ENCODE assay signal across 1 cellular context in the genomic region with DNA sequence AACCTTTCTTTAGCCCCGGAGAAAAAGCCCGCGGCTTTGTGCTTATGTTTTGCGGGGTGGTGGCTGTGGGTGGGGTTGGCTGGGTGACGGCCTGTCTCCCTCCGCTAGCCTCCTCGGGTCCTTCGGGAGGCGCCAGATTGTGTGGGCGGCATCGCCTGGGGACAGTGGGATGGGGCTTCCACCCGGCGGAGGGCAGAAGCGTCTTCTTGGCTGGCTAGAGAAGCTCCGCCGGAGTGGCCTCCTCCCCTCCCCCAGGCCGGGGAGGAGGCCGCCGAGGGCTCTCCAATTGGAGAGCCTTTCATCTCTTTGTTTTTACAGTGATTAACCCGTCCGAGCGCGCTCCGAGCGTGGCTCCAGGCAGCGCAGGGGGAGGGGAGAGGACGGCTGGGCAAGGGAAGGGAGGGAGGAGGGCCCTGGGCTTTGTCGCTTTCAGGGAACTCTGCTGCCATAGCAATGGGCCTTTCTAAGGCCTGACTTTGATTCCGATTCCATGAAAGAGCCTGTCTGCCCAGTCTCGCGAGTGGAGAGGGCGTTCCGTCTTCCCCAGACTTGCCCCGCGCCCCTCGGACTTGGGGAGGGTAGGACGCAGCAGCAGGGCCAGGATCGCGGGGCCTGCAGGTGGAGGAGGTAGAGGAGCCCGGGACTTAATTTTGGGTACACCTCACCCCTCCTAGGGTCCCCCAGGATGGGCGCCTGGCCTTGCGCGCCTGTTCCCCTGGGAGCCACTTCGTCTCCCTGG.
TF ChIP-seq lines count a peak whose summit lies in the region.

No MANE protein-coding gene starts in this region.

TF ChIP-seq in HEK293, 187 proteins besides CTCF, POLR2A, EP300 and RAD21 (continued from another document and continues in another):
- TF ChIP-seq, protein P1, sequence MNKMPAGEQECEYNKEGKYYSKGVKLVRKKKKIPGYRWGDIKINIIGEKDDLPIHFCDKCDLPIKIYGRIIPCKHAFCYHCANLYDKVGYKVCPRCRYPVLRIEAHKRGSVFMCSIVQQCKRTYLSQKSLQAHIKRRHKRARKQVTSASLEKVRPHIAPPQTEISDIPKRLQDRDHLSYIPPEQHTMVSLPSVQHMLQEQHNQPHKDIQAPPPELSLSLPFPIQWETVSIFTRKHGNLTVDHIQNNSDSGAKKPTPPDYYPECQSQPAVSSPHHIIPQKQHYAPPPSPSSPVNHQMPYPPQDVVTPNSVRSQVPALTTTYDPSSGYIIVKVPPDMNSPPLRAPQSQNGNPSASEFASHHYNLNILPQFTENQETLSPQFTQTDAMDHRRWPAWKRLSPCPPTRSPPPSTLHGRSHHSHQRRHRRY (tag by site-specific recombination; IDR thresholded peaks at IDR 0.05) = no peak
- TF ChIP-seq, protein P2, sequence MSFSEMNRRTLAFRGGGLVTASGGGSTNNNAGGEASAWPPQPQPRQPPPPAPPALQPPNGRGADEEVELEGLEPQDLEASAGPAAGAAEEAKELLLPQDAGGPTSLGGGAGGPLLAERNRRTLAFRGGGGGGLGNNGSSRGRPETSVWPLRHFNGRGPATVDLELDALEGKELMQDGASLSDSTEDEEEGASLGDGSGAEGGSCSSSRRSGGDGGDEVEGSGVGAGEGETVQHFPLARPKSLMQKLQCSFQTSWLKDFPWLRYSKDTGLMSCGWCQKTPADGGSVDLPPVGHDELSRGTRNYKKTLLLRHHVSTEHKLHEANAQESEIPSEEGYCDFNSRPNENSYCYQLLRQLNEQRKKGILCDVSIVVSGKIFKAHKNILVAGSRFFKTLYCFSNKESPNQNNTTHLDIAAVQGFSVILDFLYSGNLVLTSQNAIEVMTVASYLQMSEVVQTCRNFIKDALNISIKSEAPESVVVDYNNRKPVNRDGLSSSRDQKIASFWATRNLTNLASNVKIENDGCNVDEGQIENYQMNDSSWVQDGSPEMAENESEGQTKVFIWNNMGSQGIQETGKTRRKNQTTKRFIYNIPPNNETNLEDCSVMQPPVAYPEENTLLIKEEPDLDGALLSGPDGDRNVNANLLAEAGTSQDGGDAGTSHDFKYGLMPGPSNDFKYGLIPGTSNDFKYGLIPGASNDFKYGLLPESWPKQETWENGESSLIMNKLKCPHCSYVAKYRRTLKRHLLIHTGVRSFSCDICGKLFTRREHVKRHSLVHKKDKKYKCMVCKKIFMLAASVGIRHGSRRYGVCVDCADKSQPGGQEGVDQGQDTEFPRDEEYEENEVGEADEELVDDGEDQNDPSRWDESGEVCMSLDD (tag by site-specific recombination; IDR thresholded peaks at IDR 0.05) = no peak
- TF ChIP-seq ZNF214 (tag by site-specific recombination; IDR thresholded peaks at IDR 0.05; ENCODE audit: borderline replicate concordance) = no peak
- TF ChIP-seq ZNF423 (tag by site-specific recombination; IDR thresholded peaks at IDR 0.05) = peak; percentile 70
- no peak for TF ChIP-seq ZNF114 (tag by site-specific recombination; IDR thresholded peaks at IDR 0.05)
- TF ChIP-seq ZNF112 (tag by site-specific recombination; IDR thresholded peaks at IDR 0.05) = no peak
- no peak; the same call in 1 of the 2 replicates for TF ChIP-seq ZNF394 (tag by site-specific recombination; IDR thresholded peaks at IDR 0.05; ENCODE audit: borderline replicate concordance)
- TF ChIP-seq ZNF324 (tag by site-specific recombination; IDR thresholded peaks at IDR 0.05) = no peak
- TF ChIP-seq ZBTB20 (tag by site-specific recombination; IDR thresholded peaks at IDR 0.05) = no peak
- TF ChIP-seq SP2 (tag by site-specific recombination; IDR thresholded peaks at IDR 0.05) = peak; percentile 79
- peak; percentile 80 for TF ChIP-seq WT1 (tag by site-specific recombination; IDR thresholded peaks at IDR 0.05)
- TF ChIP-seq ZNF133 (tag by site-specific recombination; IDR thresholded peaks at IDR 0.05) = no peak
- TF ChIP-seq SP7 (tag by site-specific recombination; IDR thresholded peaks at IDR 0.05) = peak; percentile 64
- TF ChIP-seq, protein P3, sequence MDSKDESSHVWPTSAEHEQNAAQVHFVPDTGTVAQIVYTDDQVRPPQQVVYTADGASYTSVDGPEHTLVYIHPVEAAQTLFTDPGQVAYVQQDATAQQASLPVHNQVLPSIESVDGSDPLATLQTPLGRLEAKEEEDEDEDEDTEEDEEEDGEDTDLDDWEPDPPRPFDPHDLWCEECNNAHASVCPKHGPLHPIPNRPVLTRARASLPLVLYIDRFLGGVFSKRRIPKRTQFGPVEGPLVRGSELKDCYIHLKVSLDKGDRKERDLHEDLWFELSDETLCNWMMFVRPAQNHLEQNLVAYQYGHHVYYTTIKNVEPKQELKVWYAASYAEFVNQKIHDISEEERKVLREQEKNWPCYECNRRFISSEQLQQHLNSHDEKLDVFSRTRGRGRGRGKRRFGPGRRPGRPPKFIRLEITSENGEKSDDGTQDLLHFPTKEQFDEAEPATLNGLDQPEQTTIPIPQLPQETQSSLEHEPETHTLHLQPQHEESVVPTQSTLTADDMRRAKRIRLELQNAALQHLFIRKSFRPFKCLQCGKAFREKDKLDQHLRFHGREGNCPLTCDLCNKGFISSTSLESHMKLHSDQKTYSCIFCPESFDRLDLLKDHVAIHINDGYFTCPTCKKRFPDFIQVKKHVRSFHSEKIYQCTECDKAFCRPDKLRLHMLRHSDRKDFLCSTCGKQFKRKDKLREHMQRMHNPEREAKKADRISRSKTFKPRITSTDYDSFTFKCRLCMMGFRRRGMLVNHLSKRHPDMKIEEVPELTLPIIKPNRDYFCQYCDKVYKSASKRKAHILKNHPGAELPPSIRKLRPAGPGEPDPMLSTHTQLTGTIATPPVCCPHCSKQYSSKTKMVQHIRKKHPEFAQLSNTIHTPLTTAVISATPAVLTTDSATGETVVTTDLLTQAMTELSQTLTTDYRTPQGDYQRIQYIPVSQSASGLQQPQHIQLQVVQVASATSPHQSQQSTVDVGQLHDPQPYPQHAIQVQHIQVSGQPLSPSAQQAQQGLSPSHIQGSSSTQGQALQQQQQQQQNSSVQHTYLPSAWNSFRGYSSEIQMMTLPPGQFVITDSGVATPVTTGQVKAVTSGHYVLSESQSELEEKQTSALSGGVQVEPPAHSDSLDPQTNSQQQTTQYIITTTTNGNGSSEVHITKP (tag by site-specific recombination; IDR thresholded peaks at IDR 0.05) = 0 out of 2 replicates have a peak, but pooled peaks have one; percentile 22
- no peak for TF ChIP-seq ZNF211 (tag by site-specific recombination; IDR thresholded peaks at IDR 0.05; ENCODE audit: low read depth)
- TF ChIP-seq, protein P4, sequence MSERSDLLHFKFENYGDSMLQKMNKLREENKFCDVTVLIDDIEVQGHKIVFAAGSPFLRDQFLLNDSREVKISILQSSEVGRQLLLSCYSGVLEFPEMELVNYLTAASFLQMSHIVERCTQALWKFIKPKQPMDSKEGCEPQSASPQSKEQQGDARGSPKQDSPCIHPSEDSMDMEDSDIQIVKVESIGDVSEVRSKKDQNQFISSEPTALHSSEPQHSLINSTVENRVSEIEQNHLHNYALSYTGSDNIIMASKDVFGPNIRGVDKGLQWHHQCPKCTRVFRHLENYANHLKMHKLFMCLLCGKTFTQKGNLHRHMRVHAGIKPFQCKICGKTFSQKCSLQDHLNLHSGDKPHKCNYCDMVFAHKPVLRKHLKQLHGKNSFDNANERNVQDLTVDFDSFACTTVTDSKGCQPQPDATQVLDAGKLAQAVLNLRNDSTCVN (tag by site-specific recombination; optimal IDR thresholded peaks at IDR 0.05) = peak; percentile 42
- TF ChIP-seq ZNF223 (tag by site-specific recombination; IDR thresholded peaks at IDR 0.05) = no peak
- no peak for TF ChIP-seq ZNF549 (tag by site-specific recombination; IDR thresholded peaks at IDR 0.05)
- no peak for TF ChIP-seq ZNF654 (tag by site-specific recombination; IDR thresholded peaks at IDR 0.05; ENCODE audit: low read depth)
- TF ChIP-seq, protein P5, sequence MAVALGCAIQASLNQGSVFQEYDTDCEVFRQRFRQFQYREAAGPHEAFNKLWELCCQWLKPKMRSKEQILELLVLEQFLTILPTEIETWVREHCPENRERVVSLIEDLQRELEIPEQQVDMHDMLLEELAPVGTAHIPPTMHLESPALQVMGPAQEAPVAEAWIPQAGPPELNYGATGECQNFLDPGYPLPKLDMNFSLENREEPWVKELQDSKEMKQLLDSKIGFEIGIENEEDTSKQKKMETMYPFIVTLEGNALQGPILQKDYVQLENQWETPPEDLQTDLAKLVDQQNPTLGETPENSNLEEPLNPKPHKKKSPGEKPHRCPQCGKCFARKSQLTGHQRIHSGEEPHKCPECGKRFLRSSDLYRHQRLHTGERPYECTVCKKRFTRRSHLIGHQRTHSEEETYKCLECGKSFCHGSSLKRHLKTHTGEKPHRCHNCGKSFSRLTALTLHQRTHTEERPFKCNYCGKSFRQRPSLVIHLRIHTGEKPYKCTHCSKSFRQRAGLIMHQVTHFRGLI (tag by site-specific recombination; IDR thresholded peaks at IDR 0.05) = 0 out of 2 replicates have a peak, but pooled peaks have one; percentile 21
- TF ChIP-seq, protein P6, sequence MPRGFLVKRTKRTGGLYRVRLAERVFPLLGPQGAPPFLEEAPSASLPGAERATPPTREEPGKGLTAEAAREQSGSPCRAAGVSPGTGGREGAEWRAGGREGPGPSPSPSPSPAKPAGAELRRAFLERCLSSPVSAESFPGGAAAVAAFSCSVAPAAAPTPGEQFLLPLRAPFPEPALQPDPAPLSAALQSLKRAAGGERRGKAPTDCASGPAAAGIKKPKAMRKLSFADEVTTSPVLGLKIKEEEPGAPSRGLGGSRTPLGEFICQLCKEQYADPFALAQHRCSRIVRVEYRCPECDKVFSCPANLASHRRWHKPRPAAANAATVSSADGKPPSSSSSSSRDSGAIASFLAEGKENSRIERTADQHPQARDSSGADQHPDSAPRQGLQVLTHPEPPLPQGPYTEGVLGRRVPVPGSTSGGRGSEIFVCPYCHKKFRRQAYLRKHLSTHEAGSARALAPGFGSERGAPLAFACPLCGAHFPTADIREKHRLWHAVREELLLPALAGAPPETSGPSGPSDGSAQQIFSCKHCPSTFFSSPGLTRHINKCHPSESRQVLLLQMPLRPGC (tag by site-specific recombination; IDR thresholded peaks at IDR 0.05) = no peak
- TF ChIP-seq, protein P7, sequence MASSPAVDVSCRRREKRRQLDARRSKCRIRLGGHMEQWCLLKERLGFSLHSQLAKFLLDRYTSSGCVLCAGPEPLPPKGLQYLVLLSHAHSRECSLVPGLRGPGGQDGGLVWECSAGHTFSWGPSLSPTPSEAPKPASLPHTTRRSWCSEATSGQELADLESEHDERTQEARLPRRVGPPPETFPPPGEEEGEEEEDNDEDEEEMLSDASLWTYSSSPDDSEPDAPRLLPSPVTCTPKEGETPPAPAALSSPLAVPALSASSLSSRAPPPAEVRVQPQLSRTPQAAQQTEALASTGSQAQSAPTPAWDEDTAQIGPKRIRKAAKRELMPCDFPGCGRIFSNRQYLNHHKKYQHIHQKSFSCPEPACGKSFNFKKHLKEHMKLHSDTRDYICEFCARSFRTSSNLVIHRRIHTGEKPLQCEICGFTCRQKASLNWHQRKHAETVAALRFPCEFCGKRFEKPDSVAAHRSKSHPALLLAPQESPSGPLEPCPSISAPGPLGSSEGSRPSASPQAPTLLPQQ (tag by site-specific recombination; IDR thresholded peaks at IDR 0.05) = no peak
- TF ChIP-seq, protein P8, sequence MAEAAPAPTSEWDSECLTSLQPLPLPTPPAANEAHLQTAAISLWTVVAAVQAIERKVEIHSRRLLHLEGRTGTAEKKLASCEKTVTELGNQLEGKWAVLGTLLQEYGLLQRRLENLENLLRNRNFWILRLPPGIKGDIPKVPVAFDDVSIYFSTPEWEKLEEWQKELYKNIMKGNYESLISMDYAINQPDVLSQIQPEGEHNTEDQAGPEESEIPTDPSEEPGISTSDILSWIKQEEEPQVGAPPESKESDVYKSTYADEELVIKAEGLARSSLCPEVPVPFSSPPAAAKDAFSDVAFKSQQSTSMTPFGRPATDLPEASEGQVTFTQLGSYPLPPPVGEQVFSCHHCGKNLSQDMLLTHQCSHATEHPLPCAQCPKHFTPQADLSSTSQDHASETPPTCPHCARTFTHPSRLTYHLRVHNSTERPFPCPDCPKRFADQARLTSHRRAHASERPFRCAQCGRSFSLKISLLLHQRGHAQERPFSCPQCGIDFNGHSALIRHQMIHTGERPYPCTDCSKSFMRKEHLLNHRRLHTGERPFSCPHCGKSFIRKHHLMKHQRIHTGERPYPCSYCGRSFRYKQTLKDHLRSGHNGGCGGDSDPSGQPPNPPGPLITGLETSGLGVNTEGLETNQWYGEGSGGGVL (tag by site-specific recombination; IDR thresholded peaks at IDR 0.05) = peak; percentile 51
- 0 out of 2 replicates have a peak, but pooled peaks have one; percentile 29 for TF ChIP-seq FEZF1 (tag by site-specific recombination; IDR thresholded peaks at IDR 0.05)
- TF ChIP-seq ZFHX2 (tag by site-specific recombination; conservative IDR thresholded peaks at IDR 0.05) = peak; percentile 95
- no peak for TF ChIP-seq ZFP69B (tag by site-specific recombination; IDR thresholded peaks at IDR 0.05)
- no peak for TF ChIP-seq ZNF169 (tag by site-specific recombination; IDR thresholded peaks at IDR 0.05)
- 0 out of 2 replicates have a peak, but pooled peaks have one; percentile 15 for TF ChIP-seq ZNF2 (tag by site-specific recombination; IDR thresholded peaks at IDR 0.05)
- TF ChIP-seq ZNF670 (tag by site-specific recombination; IDR thresholded peaks at IDR 0.05; ENCODE audit: low read depth) = no peak
- peak; percentile 26; the same call in 1 of the 2 replicates for TF ChIP-seq ZNF843 (tag by site-specific recombination; IDR thresholded peaks at IDR 0.05)
- no peak for TF ChIP-seq ZNF521 (tag by site-specific recombination; IDR thresholded peaks at IDR 0.05)
- TF ChIP-seq ZNF37A (tag by site-specific recombination; IDR thresholded peaks at IDR 0.05) = no peak
- TF ChIP-seq GLIS1 (tag by site-specific recombination; IDR thresholded peaks at IDR 0.05) = peak; percentile 45
- no peak for TF ChIP-seq ZNF473 (tag by site-specific recombination; IDR thresholded peaks at IDR 0.05)
- no peak; the same call in 1 of the 2 replicates for TF ChIP-seq KLF8 (tag by site-specific recombination; IDR thresholded peaks at IDR 0.05)
- no peak for TF ChIP-seq ZNF132 (tag by site-specific recombination; IDR thresholded peaks at IDR 0.05; ENCODE audit: borderline replicate concordance)
- TF ChIP-seq ZNF624 (tag by site-specific recombination; IDR thresholded peaks at IDR 0.05) = no peak
- TF ChIP-seq ZNF146 (tag by site-specific recombination; IDR thresholded peaks at IDR 0.05) = no peak
